9 cellular contexts compared by ENCODE assay signal in the genomic region with DNA sequence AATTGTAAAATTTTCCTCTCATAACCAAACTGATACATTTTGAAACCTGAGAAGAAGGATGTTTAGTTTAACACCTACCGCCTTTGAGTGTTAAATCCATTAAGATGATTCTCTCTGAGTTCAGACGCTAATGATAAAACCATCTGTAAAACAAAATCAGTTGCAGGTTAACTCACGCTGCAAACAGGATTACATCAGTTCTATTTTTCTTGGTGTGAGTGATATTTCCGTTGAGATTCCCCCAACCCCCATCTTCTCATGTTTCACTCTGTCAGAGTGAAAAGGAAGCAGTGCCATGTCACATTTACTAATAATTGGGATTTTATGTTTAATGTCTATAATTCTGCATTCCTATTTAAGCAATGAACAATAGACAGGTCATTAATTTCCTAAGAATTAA.
DNase-seq lines count a peak whose midpoint lies in the region; ATAC-seq and TF ChIP-seq lines count a peak whose summit lies in the region.
"Had no signal": no experiment of that assay in that cellular context is flagged by ENCODE, and none has a peak within 500 bp of the region (broad histone marks: within the 10 kb centered on the region; RNA-seq: fewer than 3 reads in every experiment).

No MANE protein-coding gene starts in this region.

- H3K4me3 Mint-ChIP-seq in GM23338, result peak overlapping the region; percentile 64

- H3K36me3 Mint-ChIP-seq in GM23338 (ENCODE audit: low read depth), result peaks cover 3% of the 10 kb centered on the region; the same call in 1 of the 3 replicates

- peak overlapping the region in 9 of 11 experiments; percentile 25 to 55 (median 31); a peak in 15 of 22 replicates for H3K4me2 ChIP-seq in BLaER1 treated with 17β-estradiol and CSF1 and Interleukin-3, amounts not matched to agents 10 nM and 100 nM
- peak overlapping the region; percentile 25 for H3K4me2 ChIP-seq in GM23338
- H3K4me2 ChIP-seq in PC-3 (ENCODE audit: low read length), result peak overlapping the region; percentile 53

- POLR2A ChIA-PET in PC-3 (lab: Charles Lee; ENCODE audit: unreplicated experiment), result no interaction called here

- intact Hi-C loops in PC-3 (cut with micrococcal nuclease), result no loop called here
- intact Hi-C loops in esophagus muscularis mucosa (cut with DNase I), result no loop called here

- H4K20me1 ChIP-seq in BLaER1 treated with 17β-estradiol and CSF1 and Interleukin-3, amounts not matched to agents 10 nM and 100 nM, result no peaks in the 10 kb centered on the region; a peak in 1 of 22 replicates
- H4K20me1 ChIP-seq in GM23338 (replicated peaks; ENCODE audit: insufficient read depth) (no peaks in the 10 kb centered on the region), PC-3 (ENCODE audit: low read length) (no peaks in the 10 kb centered on the region)

- H3K9me3 Mint-ChIP-seq in GM23338, result no peaks in the 10 kb centered on the region

- CTCF ChIA-PET in PC-3 (lab: Charles Lee), result no interaction called here

- ATAC-seq in GM23338 (no peak), PC-3 (peak; percentile 71)

- H3K4me1 ChIP-seq in BLaER1 treated with 17β-estradiol and CSF1 and Interleukin-3, amounts not matched to agents 10 nM and 100 nM, result peaks cover 3 to 26% (median 10%) of the 10 kb centered on the region in 10 experiments; a peak in 14 of 20 replicates
- H3K4me1 ChIP-seq in GM23338 (ENCODE audit: insufficient read depth), result peaks cover 13% of the 10 kb centered on the region
- H3K4me1 ChIP-seq in PC-3 (ENCODE audit: insufficient read depth, low read length), result peaks cover 13% of the 10 kb centered on the region
- peaks cover 0 to 76% (median 49%) of the 10 kb centered on the region in 4 donors for H3K4me1 ChIP-seq in esophagus muscularis mucosa
- H3K4me1 ChIP-seq in BE2C, result peaks cover 22% of the 10 kb centered on the region

- no peaks in the 10 kb centered on the region for H3K9me2 ChIP-seq in GM23338 (ENCODE audit: insufficient read depth)
- no peaks in the 10 kb centered on the region for H3K9me2 ChIP-seq in PC-3 (replicated peaks; ENCODE audit: low read length)

- DNase-seq in GM23338 (ENCODE audit: low spot score), result peak; percentile 13
- DNase-seq in PC-3, result peak; percentile 54
- no peak for DNase-seq in esophagus muscularis mucosa (ENCODE audit: extremely low spot score)
- DNase-seq in NCI-H2227 (lab: John Stamatoyannopoulos, UW; ENCODE audit: unreplicated experiment), result no peak
- no peak for DNase-seq in BE2C
- DNase-seq in amygdala (lab: John Stamatoyannopoulos, UW), result no peak
- no peak for DNase-seq in activated effector memory CD4-positive, alpha-beta T cell treated with Interleukin-2 at 50 U/mL for 16 hours
- DNase-seq: posterior cingulate gyrus had no signal

- no peaks in the 10 kb centered on the region for H3K79me2 ChIP-seq in GM23338 (replicated peaks; ENCODE audit: insufficient read depth)
- no peaks in the 10 kb centered on the region for H3K79me2 ChIP-seq in PC-3 (ENCODE audit: low read length)

- H3K9me3 ChIP-seq in BLaER1 treated with 17β-estradiol and CSF1 and Interleukin-3, amounts not matched to agents 10 nM and 100 nM (replicated peaks in 1 of 11), result peaks cover 0 to 15% (median 0%) of the 10 kb centered on the region in 11 experiments; a peak in 4 of 22 replicates
- no peaks in the 10 kb centered on the region for H3K9me3 ChIP-seq in PC-3 (ENCODE audit: low read length)
- peaks cover 0 to 5% (median 0%) of the 10 kb centered on the region in 4 donors for H3K9me3 ChIP-seq in esophagus muscularis mucosa
- no peaks in the 10 kb centered on the region for H3K9me3 ChIP-seq in BE2C

- H3K27me3 ChIP-seq in BLaER1 treated with 17β-estradiol and CSF1 and Interleukin-3, amounts not matched to agents 10 nM and 100 nM, result no peaks in the 10 kb centered on the region; a peak in 1 of 22 replicates
- H3K27me3 ChIP-seq in GM23338 (ENCODE audit: insufficient read depth) (no peaks in the 10 kb centered on the region), PC-3 (ENCODE audit: low read length) (no peaks in the 10 kb centered on the region), esophagus muscularis mucosa (no peaks in the 10 kb centered on the region), BE2C (no peaks in the 10 kb centered on the region)

- peaks cover 0 to 11% (median 0%) of the 10 kb centered on the region in 11 experiments; a peak in 4 of 22 replicates for H3K36me3 ChIP-seq in BLaER1 treated with 17β-estradiol and CSF1 and Interleukin-3, amounts not matched to agents 10 nM and 100 nM
- no peaks in the 10 kb centered on the region for H3K36me3 ChIP-seq in GM23338 (ENCODE audit: insufficient read depth)
- no peaks in the 10 kb centered on the region for H3K36me3 ChIP-seq in PC-3 (ENCODE audit: low read depth, low read length)
- H3K36me3 ChIP-seq in esophagus muscularis mucosa, result no peaks in the 10 kb centered on the region
- no peaks in the 10 kb centered on the region; the same call in 1 of the 2 replicates for H3K36me3 ChIP-seq in BE2C

- WGBS in esophagus muscularis mucosa, result 13% methylated on average over 4 of the region's 4 CpGs

- peak overlapping the region; percentile 87 for H3K27ac Mint-ChIP-seq in GM23338

- H2AFZ ChIP-seq in GM23338, result no peak overlapping the region
- H2AFZ ChIP-seq in PC-3 (ENCODE audit: low read length), result 0 out of 2 replicates have a peak overlapping the region, but pooled peaks have one; percentile 24

- no peak for TF ChIP-seq CTCF in GM23338 (conservative IDR thresholded peaks at IDR 0.05; ENCODE audit: low read depth in 2 of 2)
- TF ChIP-seq CTCF in PC-3 (conservative IDR thresholded peaks at IDR 0.05; ENCODE audit: low read depth, low read length), result no peak
- TF ChIP-seq CTCF in esophagus muscularis mucosa (IDR thresholded peaks at IDR 0.05), result no peak
- TF ChIP-seq CTCF in BE2C (IDR thresholded peaks at IDR 0.05; ENCODE audit: low read depth, low read length), result no peak

- H3K4me3 ChIP-seq in BLaER1 treated with 17β-estradiol and CSF1 and Interleukin-3, amounts not matched to agents 10 nM and 100 nM, result no peak overlapping the region; a peak in 1 of 20 replicates
- peak overlapping the region; percentile 26; the same call in 1 of the 2 replicates for H3K4me3 ChIP-seq in GM23338
- 0 out of 2 replicates have a peak overlapping the region, but pooled peaks have one; percentile 4 for H3K4me3 ChIP-seq in PC-3 (ENCODE audit: low read length)
- H3K4me3 ChIP-seq in esophagus muscularis mucosa, result no peak overlapping the region
- H3K4me3 ChIP-seq in BE2C (ENCODE audit: low read depth, low read length), result no peak overlapping the region

- no TSS peak for BruUV-seq in PC-3 (replicated peaks; lab: Mats Ljungman, UMichigan)

- peak overlapping the region in 5 of 11 experiments; percentile 6 to 58 (median 50); a peak in 7 of 22 replicates for H3K27ac ChIP-seq in BLaER1 treated with 17β-estradiol and CSF1 and Interleukin-3, amounts not matched to agents 10 nM and 100 nM
- H3K27ac ChIP-seq in GM23338 (ENCODE audit: low read depth) (no peak overlapping the region), PC-3 (ENCODE audit: low read length) (no peak overlapping the region), esophagus muscularis mucosa (replicated peaks in 1 of 4) (peak overlapping the region; percentile 64 to 72 (median 67))

- H3K9ac ChIP-seq in BLaER1 treated with 17β-estradiol and CSF1 and Interleukin-3, amounts not matched to agents 10 nM and 100 nM, result peak overlapping the region in 2 of 11 experiments; percentile 28 to 37; a peak in 1 of 22 replicates
- no peak overlapping the region for H3K9ac ChIP-seq in PC-3 (ENCODE audit: low read length)

- H3K27me3 Mint-ChIP-seq in GM23338 (ENCODE audit: insufficient read depth, low read depth, poor library complexity), result peaks cover 1% of the 10 kb centered on the region

- H3F3A ChIP-seq in GM23338 (replicated peaks; ENCODE audit: low read depth) (no peaks in the 10 kb centered on the region), PC-3 (ENCODE audit: low read length, unreplicated experiment) (no peaks in the 10 kb centered on the region)

- H3K4me1 Mint-ChIP-seq in GM23338, result peaks cover 33% of the 10 kb centered on the region

- TF ChIP-seq POLR2A in esophagus muscularis mucosa (IDR thresholded peaks at IDR 0.05; ENCODE audit: low read depth), result no peak

- TF ChIP-seq EP300 in esophagus muscularis mucosa (IDR thresholded peaks at IDR 0.05), result no peak

TF ChIP-seq in GM23338, 12 proteins besides CTCF, POLR2A, EP300 and RAD21 (continues in another document):
- no peak for TF ChIP-seq EZH2 (IDR thresholded peaks at IDR 0.05; ENCODE audit: low read depth, unreplicated experiment)
- TF ChIP-seq STAT1 (IDR thresholded peaks at IDR 0.05; ENCODE audit: unreplicated experiment), result no peak
- TF ChIP-seq ZNF331 (CRISPR knock-in tag; IDR thresholded peaks at IDR 0.05; ENCODE audit: low read depth), result no peak
- no peak for TF ChIP-seq CREB1 (CRISPR knock-in tag; IDR thresholded peaks at IDR 0.05; ENCODE audit: low read depth)
- no peak for TF ChIP-seq EZH2phosphoT487 (IDR thresholded peaks at IDR 0.05; ENCODE audit: unreplicated experiment)
- no peak for TF ChIP-seq NANOG (IDR thresholded peaks at IDR 0.05; ENCODE audit: borderline replicate concordance)
- no peak for TF ChIP-seq POLR2AphosphoS5 (IDR thresholded peaks at IDR 0.05; ENCODE audit: low read depth)
- TF ChIP-seq, protein P1, sequence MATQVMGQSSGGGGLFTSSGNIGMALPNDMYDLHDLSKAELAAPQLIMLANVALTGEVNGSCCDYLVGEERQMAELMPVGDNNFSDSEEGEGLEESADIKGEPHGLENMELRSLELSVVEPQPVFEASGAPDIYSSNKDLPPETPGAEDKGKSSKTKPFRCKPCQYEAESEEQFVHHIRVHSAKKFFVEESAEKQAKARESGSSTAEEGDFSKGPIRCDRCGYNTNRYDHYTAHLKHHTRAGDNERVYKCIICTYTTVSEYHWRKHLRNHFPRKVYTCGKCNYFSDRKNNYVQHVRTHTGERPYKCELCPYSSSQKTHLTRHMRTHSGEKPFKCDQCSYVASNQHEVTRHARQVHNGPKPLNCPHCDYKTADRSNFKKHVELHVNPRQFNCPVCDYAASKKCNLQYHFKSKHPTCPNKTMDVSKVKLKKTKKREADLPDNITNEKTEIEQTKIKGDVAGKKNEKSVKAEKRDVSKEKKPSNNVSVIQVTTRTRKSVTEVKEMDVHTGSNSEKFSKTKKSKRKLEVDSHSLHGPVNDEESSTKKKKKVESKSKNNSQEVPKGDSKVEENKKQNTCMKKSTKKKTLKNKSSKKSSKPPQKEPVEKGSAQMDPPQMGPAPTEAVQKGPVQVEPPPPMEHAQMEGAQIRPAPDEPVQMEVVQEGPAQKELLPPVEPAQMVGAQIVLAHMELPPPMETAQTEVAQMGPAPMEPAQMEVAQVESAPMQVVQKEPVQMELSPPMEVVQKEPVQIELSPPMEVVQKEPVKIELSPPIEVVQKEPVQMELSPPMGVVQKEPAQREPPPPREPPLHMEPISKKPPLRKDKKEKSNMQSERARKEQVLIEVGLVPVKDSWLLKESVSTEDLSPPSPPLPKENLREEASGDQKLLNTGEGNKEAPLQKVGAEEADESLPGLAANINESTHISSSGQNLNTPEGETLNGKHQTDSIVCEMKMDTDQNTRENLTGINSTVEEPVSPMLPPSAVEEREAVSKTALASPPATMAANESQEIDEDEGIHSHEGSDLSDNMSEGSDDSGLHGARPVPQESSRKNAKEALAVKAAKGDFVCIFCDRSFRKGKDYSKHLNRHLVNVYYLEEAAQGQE (IDR thresholded peaks at IDR 0.05; ENCODE audit: unreplicated experiment), result no peak

Comparison
In these comparisons a context has a peak if more than half of its experiments do, and no peak if none do; other contexts are left out.
1. H3K27ac ChIP-seq: peak in esophagus muscularis mucosa (4 of 4); none in GM23338 (single experiment) and PC-3 (single experiment).
2. H3K4me3 ChIP-seq: peak in GM23338 (single experiment) and PC-3 (single experiment); none in BLaER1 treated with 17β-estradiol and CSF1 and Interleukin-3, amounts not matched to agents 10 nM and 100 nM (0 of 10), esophagus muscularis mucosa (0 of 4) and BE2C (single experiment).
3. DNase-seq: peak in GM23338 (single experiment) and PC-3 (single experiment); none in esophagus muscularis mucosa (single experiment), NCI-H2227 (single experiment), BE2C (single experiment), amygdala (0 of 56) and activated effector memory CD4-positive, alpha-beta T cell treated with Interleukin-2 at 50 U/mL for 16 hours (single experiment).
4. Peak in every context shown above with its lines, with median percentiles within 50 percentile points of each other: H3K4me2 ChIP-seq.